ENCODE assay signal across 9 cellular contexts in the genomic region with DNA sequence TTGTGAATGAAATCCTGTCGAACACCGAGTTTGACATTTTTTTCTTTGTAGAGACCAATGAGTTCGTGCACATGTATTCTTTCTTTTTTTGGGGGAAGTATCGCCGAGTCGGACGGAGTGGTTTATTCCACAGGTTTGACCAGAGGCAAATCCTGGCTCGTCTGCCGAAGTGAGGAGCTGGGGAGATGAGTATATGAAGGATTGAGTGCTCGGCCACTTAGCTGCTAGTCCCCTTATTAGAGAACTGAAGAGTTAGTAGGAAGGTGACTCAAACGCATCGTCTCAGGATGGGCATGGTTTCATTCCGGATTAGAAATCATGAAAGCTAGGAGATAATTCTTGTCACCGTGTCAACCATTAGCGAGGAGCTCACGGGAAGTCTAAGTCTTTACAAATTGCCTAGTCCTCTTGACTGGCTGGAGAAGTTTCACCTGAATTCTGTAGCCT.
A peak's percentile ranks its signal among the peaks of the same experiment; 100 is the strongest.
DNase-seq lines count a peak whose midpoint lies in the region; ATAC-seq, FAIRE-seq and TF ChIP-seq lines count a peak whose summit lies in the region.
"Had no signal": no experiment of that assay in that cellular context is flagged by ENCODE, and none has a peak within 500 bp of the region (broad histone marks: within the 10 kb centered on the region; RNA-seq: fewer than 3 reads in every experiment).

No MANE protein-coding gene starts in this region.

- intact Hi-C loops in left colon (cut with DNase I, micrococcal nuclease), result no loop called here

- H3K27ac ChIP-seq in A549, result no peak overlapping the region

- peak overlapping the region; percentile 59 for H3K4me3 Mint-ChIP-seq in memory B cell

- H3K36me3 Mint-ChIP-seq in memory B cell, result no peaks in the 10 kb centered on the region

- TF ChIP-seq CTCF in A549 (IDR thresholded peaks at IDR 0.05), result no peak
- no peak for TF ChIP-seq CTCF in astrocyte of the cerebellum (IDR thresholded peaks at IDR 0.05; ENCODE audit: low read depth, low read length, missing control alignments)

- H3K4me1 Mint-ChIP-seq in memory B cell, result peaks cover 11% of the 10 kb centered on the region

- H3K4me1 ChIP-seq in A549, result peaks cover 9% of the 10 kb centered on the region

- TF ChIP-seq EP300 in A549 (IDR thresholded peaks at IDR 0.05), result no peak

- no peak for FAIRE-seq in A549 (lab: Jason Lieb, UNC)
- FAIRE-seq: endometrium had no signal

- peaks cover 2% of the 10 kb centered on the region for H3K9me3 Mint-ChIP-seq in memory B cell

- no peak overlapping the region for H3K27ac Mint-ChIP-seq in memory B cell

- POLR2A ChIA-PET in A549 (lab: Yijun Ruan, JAX), result no interaction called here

- 34% methylated on average over 16 of the region's 16 CpGs for WGBS in A549 (ENCODE audit: missing lambda C conversion rate)

- TF ChIP-seq RAD21 in A549 (conservative IDR thresholded peaks at IDR 0.05 in 1 of 2, IDR thresholded peaks at IDR 0.05 in 1 of 2), result no peak

- H3K4me3 ChIP-seq in A549 (peak overlapping the region; percentile 50), astrocyte of the cerebellum (ENCODE audit: low read depth, low read length) (peak overlapping the region; percentile 75)

- H3K4me2 ChIP-seq in A549, result peak overlapping the region; percentile 99

- TF ChIP-seq POLR2A in A549 (IDR thresholded peaks at IDR 0.05; ENCODE audit: low read length), result no peak

- in situ Hi-C loops in astrocyte of the cerebellum (cut with HindIII; ENCODE audit: low sequenced_read_pairs), result no loop called here

- peaks cover 10% of the 10 kb centered on the region for H3K27me3 Mint-ChIP-seq in memory B cell

- CTCF ChIA-PET in A549 (lab: Yijun Ruan, JAX), result interaction anchor here (0.9 kb wide), 1 partner anchor 597 kb away, joined by 3 read pairs; no protein-coding TSS in a partner anchor

- H3K9me3 ChIP-seq in A549, result no peaks in the 10 kb centered on the region

- ATAC-seq in A549 (no peak), GM18867 (IDR thresholded peaks at IDR 0.05; ENCODE audit: unreplicated experiment) (peak; percentile 22), HG03354 (IDR thresholded peaks at IDR 0.05; ENCODE audit: poor library complexity, severe bottlenecking, unreplicated experiment) (peak; percentile 27), memory B cell (ENCODE audit: low read depth) (no peak), left colon (no peak)

- no peak for DNase-seq in A549 (ENCODE audit: low read depth in 1 of 2, low spot score in 1 of 2)
- DNase-seq in astrocyte of the cerebellum (ENCODE audit: low read depth), result no peak
- no peak for DNase-seq in memory B cell (ENCODE audit: low spot score in 2 of 2)
- no peak for DNase-seq in KG1 (lab: John Stamatoyannopoulos, UW)
- DNase-seq in HT-29 (ENCODE audit: low spot score), result no peak
- DNase-seq in left colon, result no peak

TF ChIP-seq in A549, 52 proteins besides CTCF, POLR2A, EP300 and RAD21:
- TF ChIP-seq MAZ (IDR thresholded peaks at IDR 0.05; ENCODE audit: borderline replicate concordance, low read depth, low read length) (no peak), POLR2AphosphoS2 (conservative IDR thresholded peaks at IDR 0.05; ENCODE audit: low read length) (no peak), RCOR1 (IDR thresholded peaks at IDR 0.05; ENCODE audit: low read depth, low read length) (no peak), HOXA7 (CRISPR knock-in tag; IDR thresholded peaks at IDR 0.05) (no peak), CBX2 (IDR thresholded peaks at IDR 0.05; ENCODE audit: borderline replicate concordance, low read depth) (no peak), TP53 (CRISPR knock-in tag; IDR thresholded peaks at IDR 0.05) (no peak), NR3C1 (IDR thresholded peaks at IDR 0.05) (no peak), CEBPB (IDR thresholded peaks at IDR 0.05) (no peak), HOXB13 (CRISPR knock-in tag; IDR thresholded peaks at IDR 0.05; ENCODE audit: low read depth) (no peak), FOXS1 (CRISPR knock-in tag; IDR thresholded peaks at IDR 0.05) (no peak), ZFP36 (IDR thresholded peaks at IDR 0.05; ENCODE audit: borderline replicate concordance, partially characterized antibody) (no peak), FOSL2 (IDR thresholded peaks at IDR 0.05) (no peak), FOSL2 (CRISPR knock-in tag; IDR thresholded peaks at IDR 0.05) (no peak), TFCP2L1 (CRISPR knock-in tag; IDR thresholded peaks at IDR 0.05) (no peak), HDAC2 (IDR thresholded peaks at IDR 0.05) (no peak)
- TF ChIP-seq, protein P1, sequence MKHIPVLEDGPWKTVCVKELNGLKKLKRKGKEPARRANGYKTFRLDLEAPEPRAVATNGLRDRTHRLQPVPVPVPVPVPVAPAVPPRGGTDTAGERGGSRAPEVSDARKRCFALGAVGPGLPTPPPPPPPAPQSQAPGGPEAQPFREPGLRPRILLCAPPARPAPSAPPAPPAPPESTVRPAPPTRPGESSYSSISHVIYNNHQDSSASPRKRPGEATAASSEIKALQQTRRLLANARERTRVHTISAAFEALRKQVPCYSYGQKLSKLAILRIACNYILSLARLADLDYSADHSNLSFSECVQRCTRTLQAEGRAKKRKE (CRISPR knock-in tag; IDR thresholded peaks at IDR 0.05; ENCODE audit: low read depth), result no peak
- TF ChIP-seq, protein P2, sequence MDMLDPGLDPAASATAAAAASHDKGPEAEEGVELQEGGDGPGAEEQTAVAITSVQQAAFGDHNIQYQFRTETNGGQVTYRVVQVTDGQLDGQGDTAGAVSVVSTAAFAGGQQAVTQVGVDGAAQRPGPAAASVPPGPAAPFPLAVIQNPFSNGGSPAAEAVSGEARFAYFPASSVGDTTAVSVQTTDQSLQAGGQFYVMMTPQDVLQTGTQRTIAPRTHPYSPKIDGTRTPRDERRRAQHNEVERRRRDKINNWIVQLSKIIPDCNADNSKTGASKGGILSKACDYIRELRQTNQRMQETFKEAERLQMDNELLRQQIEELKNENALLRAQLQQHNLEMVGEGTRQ (IDR thresholded peaks at IDR 0.05), result no peak

Comparison
In these comparisons a context has a peak if more than half of its experiments do, and no peak if none do; other contexts are left out.
1. ATAC-seq: peak in GM18867 (single experiment) and HG03354 (single experiment); none in A549 (0 of 2), memory B cell (single experiment) and left colon (single experiment).